9 cellular contexts compared by ENCODE assay signal in genomic region chr3:55746808-55747413, GRCh38.
DNase-seq lines count a peak whose midpoint lies in the region; ATAC-seq, FAIRE-seq and TF ChIP-seq lines count a peak whose summit lies in the region.
"Had no signal": no experiment of that assay in that cellular context is flagged by ENCODE, and none has a peak within 500 bp of the region (broad histone marks: within the 10 kb centered on the region; RNA-seq: fewer than 3 reads in every experiment).

No MANE protein-coding gene starts in this region.

- H3K9me3 ChIP-seq in GM23248 (ENCODE audit: low read depth): no peaks in the 10 kb centered on the region
- H3K9me3 ChIP-seq in astrocyte (ENCODE audit: insufficient read depth, low read depth, low read length): no peaks in the 10 kb centered on the region

- H3K36me3 Mint-ChIP-seq in astrocyte (ENCODE audit: low read depth, unreplicated experiment): no peaks in the 10 kb centered on the region

- H4K5ac ChIP-seq in mesendoderm (ENCODE audit: low read length): no peak overlapping the region

- H3F3A ChIP-seq in GM23248 (ENCODE audit: insufficient read depth): peaks cover 13% of the 10 kb centered on the region; the same call in 1 of the 2 replicates

- no peak overlapping the region for H3K56ac ChIP-seq in mesendoderm (ENCODE audit: low read length)

- H3K27ac Mint-ChIP-seq in astrocyte (ENCODE audit: unreplicated experiment): no peak overlapping the region

- no peak overlapping the region for H2BK5ac ChIP-seq in mesendoderm (ENCODE audit: low read length)

- ATAC-seq in HG03139 (IDR thresholded peaks at IDR 0.05; ENCODE audit: unreplicated experiment): no peak

- no peaks in the 10 kb centered on the region for H3K27me3 Mint-ChIP-seq in astrocyte (ENCODE audit: low read depth, unreplicated experiment)

- H3K4me1 ChIP-seq in GM23248 (ENCODE audit: insufficient read depth): peaks cover 18% of the 10 kb centered on the region
- H3K4me1 ChIP-seq in astrocyte (ENCODE audit: insufficient read depth, low read length): peaks cover 6% of the 10 kb centered on the region
- H3K4me1 ChIP-seq in mesendoderm (ENCODE audit: control insufficient read depth, low read depth, low read length): no peaks in the 10 kb centered on the region

- H4K20me1 ChIP-seq in GM23248 (ENCODE audit: insufficient read depth) (no peaks in the 10 kb centered on the region), astrocyte (ENCODE audit: insufficient read depth, low read length) (no peaks in the 10 kb centered on the region)

- H3K23ac ChIP-seq in mesendoderm (ENCODE audit: low read length): no peak overlapping the region

- TF ChIP-seq CTCF in AG09319 (IDR thresholded peaks at IDR 0.05; ENCODE audit: low read depth, low read length) (peak; percentile 45), astrocyte (IDR thresholded peaks at IDR 0.05; ENCODE audit: insufficient read depth, low read depth, low read length) (peak; percentile 51)

- no peak overlapping the region for H4K8ac ChIP-seq in mesendoderm (ENCODE audit: low read depth, low read length)

- H3K4me1 Mint-ChIP-seq in astrocyte (ENCODE audit: low read depth, unreplicated experiment): peaks cover 6% of the 10 kb centered on the region

- H3K27ac ChIP-seq in GM23248 (no peak overlapping the region), astrocyte (ENCODE audit: low read depth, low read length) (no peak overlapping the region), mesendoderm (ENCODE audit: low read depth, low read length) (no peak overlapping the region)

- H3K18ac ChIP-seq in mesendoderm (ENCODE audit: low read length): no peak overlapping the region

- H3K79me2 ChIP-seq in GM23248 (ENCODE audit: insufficient read depth): no peaks in the 10 kb centered on the region
- H3K79me2 ChIP-seq in astrocyte (ENCODE audit: insufficient read depth, low read length): no peaks in the 10 kb centered on the region
- no peaks in the 10 kb centered on the region for H3K79me2 ChIP-seq in mesendoderm (ENCODE audit: control insufficient read depth, insufficient read depth, low read length)

- H3K4me3 ChIP-seq in GM23248: no peak overlapping the region
- no peak overlapping the region for H3K4me3 ChIP-seq in astrocyte (ENCODE audit: insufficient read depth, low read depth, low read length)
- no peak overlapping the region for H3K4me3 ChIP-seq in mesendoderm (ENCODE audit: low read length)

- H2BK120ac ChIP-seq in mesendoderm (ENCODE audit: low read depth, low read length): no peak overlapping the region

- DNase-seq in AG09319 (ENCODE audit: extremely low read depth, low read depth): no peak
- peak; percentile 46 for DNase-seq in GM23248
- no peak for DNase-seq in astrocyte (ENCODE audit: low read depth)
- DNase-seq in kidney glomerular epithelial cell (lab: John Stamatoyannopoulos, UW): peak; percentile 5
- DNase-seq in mesendoderm: no peak
- DNase-seq in midbrain (lab: John Stamatoyannopoulos, UW): no peak
- no peak for DNase-seq in iPS-NIHi11 (ENCODE audit: low spot score)
- DNase-seq: stimulated activated CD4-positive, alpha-beta T cell treated with anti-CD3 and anti-CD28 coated beads, Interleukin-15, amount 100 ng/mL, for 24 hours had no signal

- no peak overlapping the region for H3K4me3 Mint-ChIP-seq in astrocyte (ENCODE audit: unreplicated experiment)

- in situ Hi-C loops in GM23248 (cut with MboI): loop anchor here (25.0 kb wide), 2 partner anchors 885 to 1310 kb away; no protein-coding TSS in a partner anchor

- H3K27me3 ChIP-seq in GM23248 (replicated peaks; ENCODE audit: insufficient read depth) (no peaks in the 10 kb centered on the region), astrocyte (ENCODE audit: insufficient read depth, low read length) (peaks cover 3% of the 10 kb centered on the region), mesendoderm (ENCODE audit: insufficient read depth, low read length, poor library complexity) (no peaks in the 10 kb centered on the region)

- no peak overlapping the region for H2AK5ac ChIP-seq in mesendoderm (ENCODE audit: low read length)

- H2AFZ ChIP-seq in GM23248: no peak overlapping the region
- no peak overlapping the region for H2AFZ ChIP-seq in astrocyte (ENCODE audit: low read depth, low read length)

- FAIRE-seq in astrocyte (lab: Jason Lieb, UNC): no peak

- H3K9me3 Mint-ChIP-seq in astrocyte (ENCODE audit: unreplicated experiment): peaks cover 4% of the 10 kb centered on the region

- H3K36me3 ChIP-seq in GM23248 (ENCODE audit: low read depth) (no peaks in the 10 kb centered on the region), astrocyte (ENCODE audit: insufficient read depth, low read length) (no peaks in the 10 kb centered on the region), mesendoderm (ENCODE audit: control insufficient read depth, insufficient read depth, low read length) (no peaks in the 10 kb centered on the region)

- H3K9ac ChIP-seq in GM23248 (no peak overlapping the region), astrocyte (ENCODE audit: low read length) (no peak overlapping the region), mesendoderm (ENCODE audit: low read length) (no peak overlapping the region)

- no peak overlapping the region for H3K4ac ChIP-seq in mesendoderm (ENCODE audit: low read depth, low read length)

- no peak overlapping the region for H2BK15ac ChIP-seq in mesendoderm (replicated peaks; ENCODE audit: low read depth)

- H3K4me2 ChIP-seq in GM23248 (ENCODE audit: unreplicated experiment) (no peak overlapping the region), astrocyte (ENCODE audit: low read length) (no peak overlapping the region), mesendoderm (ENCODE audit: low read length) (no peak overlapping the region)

- H3K79me1 ChIP-seq in mesendoderm (ENCODE audit: low read length): no peaks in the 10 kb centered on the region

- no peaks in the 10 kb centered on the region for H3K9me2 ChIP-seq in GM23248 (ENCODE audit: insufficient read depth)

Comparison
In these comparisons a context has a peak if more than half of its experiments do, and no peak if none do; other contexts are left out.
1. DNase-seq: peak in GM23248 (single experiment) and kidney glomerular epithelial cell (single experiment); none in AG09319 (single experiment), astrocyte (single experiment), mesendoderm (single experiment), midbrain (single experiment) and iPS-NIHi11 (single experiment).